8 cellular contexts compared by ENCODE assay signal in genomic region chr12:49368240-49368600, GRCh38. TPM values are rescaled to one million over a fixed set of nuclear protein-coding genes. Genes with fewer than 3 reads are reported as not detected.
DNase-seq lines count a peak whose midpoint lies in the region; ATAC-seq, FAIRE-seq and TF ChIP-seq lines count a peak whose summit lies in the region.

No MANE protein-coding gene starts in this region.

- H3K4me1 ChIP-seq in keratinocyte (ENCODE audit: control insufficient read depth, extremely low read depth, insufficient read depth, low read length) (peaks cover 33% of the 10 kb centered on the region), tibial nerve (peaks cover 0 to 34% (median 12%) of the 10 kb centered on the region in 4 donors)

- H3K27ac ChIP-seq in keratinocyte (ENCODE audit: control insufficient read depth, insufficient read depth, low read length) (peak overlapping the region; percentile 91), tibial nerve (peak overlapping the region in 2 of 4 donors; percentile 92 to 96)

- H3K4me1 Mint-ChIP-seq in activated T-cell treated with anti-CD3 and anti-CD28 coated beads, Interleukin-2, amount 50 U/mL, for 72 hours (ENCODE audit: low read depth), result peaks cover 46% of the 10 kb centered on the region
- peaks cover 34% of the 10 kb centered on the region for H3K4me1 Mint-ChIP-seq in activated naive CD8-positive, alpha-beta T cell treated with anti-CD3 and anti-CD28 coated beads for 36 hours

- TF ChIP-seq POLR2A in tibial nerve (IDR thresholded peaks at IDR 0.05), result no peak

- H3K4me3 ChIP-seq in keratinocyte (ENCODE audit: control insufficient read depth in 2 of 3, extremely low read depth in 1 of 3, insufficient read depth in 2 of 3, low read depth in 1 of 3, low read length in 3 of 3), result peak overlapping the region; percentile 78 to 97 (median 91)
- H3K4me3 ChIP-seq in tibial nerve, result peak overlapping the region in 3 of 4 donors; percentile 74 to 98 (median 80)

- H3K9me1 ChIP-seq in keratinocyte (ENCODE audit: control insufficient read depth, extremely low read depth, insufficient read depth, low read length), result no peaks in the 10 kb centered on the region

- H3K27me3 Mint-ChIP-seq in activated T-cell treated with anti-CD3 and anti-CD28 coated beads, Interleukin-2, amount 50 U/mL, for 72 hours (ENCODE audit: low read depth), result no peaks in the 10 kb centered on the region
- H3K27me3 Mint-ChIP-seq in activated naive CD8-positive, alpha-beta T cell treated with anti-CD3 and anti-CD28 coated beads for 36 hours, result no peaks in the 10 kb centered on the region

- no peaks in the 10 kb centered on the region for H3K9me3 Mint-ChIP-seq in activated T-cell treated with anti-CD3 and anti-CD28 coated beads, Interleukin-2, amount 50 U/mL, for 72 hours
- no peaks in the 10 kb centered on the region for H3K9me3 Mint-ChIP-seq in activated naive CD8-positive, alpha-beta T cell treated with anti-CD3 and anti-CD28 coated beads for 36 hours

- peak overlapping the region; percentile 73 for H2AFZ ChIP-seq in keratinocyte (ENCODE audit: control insufficient read depth, low read length)

- peak overlapping the region; percentile 84 to 86 for H3K4me3 Mint-ChIP-seq in activated T-cell treated with anti-CD3 and anti-CD28 coated beads, Interleukin-2, amount 50 U/mL, for 72 hours
- H3K4me3 Mint-ChIP-seq in activated naive CD8-positive, alpha-beta T cell treated with anti-CD3 and anti-CD28 coated beads for 36 hours, result peak overlapping the region; percentile 88

- FAIRE-seq in keratinocyte (lab: Jason Lieb, UNC), result no peak

- WGBS in tibial nerve, 2 donors, result 18 to 31% methylated on average over 3 of the region's 3 CpGs

- dilution Hi-C loops in keratinocyte (cut with MboI; ENCODE audit: extremely low pct_ligation_motif_present, low sequenced_read_pairs), result no loop called here

- H3K79me2 ChIP-seq in keratinocyte (ENCODE audit: control insufficient read depth, insufficient read depth, low read length), result peaks cover 62% of the 10 kb centered on the region

- H3K36me3 ChIP-seq in keratinocyte (ENCODE audit: control insufficient read depth in 2 of 2, extremely low read depth in 1 of 2, insufficient read depth in 2 of 2, low read length in 2 of 2), result peaks cover 2% of the 10 kb centered on the region in 2 experiments
- H3K36me3 ChIP-seq in tibial nerve, result no peaks in the 10 kb centered on the region

- no peak for ATAC-seq in activated T-cell treated with anti-CD3 and anti-CD28 coated beads, Interleukin-2, amount 50 U/mL, for 72 hours (replicated peaks in 1 of 2)
- no peak for ATAC-seq in HG03457 (IDR thresholded peaks at IDR 0.05; ENCODE audit: unreplicated experiment)
- ATAC-seq in GM19463 (IDR thresholded peaks at IDR 0.05; ENCODE audit: unreplicated experiment), result no peak

- no peak for TF ChIP-seq EP300 in tibial nerve (IDR thresholded peaks at IDR 0.05)

- H4K20me1 ChIP-seq in keratinocyte (ENCODE audit: control insufficient read depth, extremely low read depth, insufficient read depth, low read length), result no peaks in the 10 kb centered on the region

- peak overlapping the region; percentile 38 for H3K27ac Mint-ChIP-seq in activated T-cell treated with anti-CD3 and anti-CD28 coated beads, Interleukin-2, amount 50 U/mL, for 72 hours
- H3K27ac Mint-ChIP-seq in activated naive CD8-positive, alpha-beta T cell treated with anti-CD3 and anti-CD28 coated beads for 36 hours, result no peak overlapping the region

- H3K9ac ChIP-seq in keratinocyte (ENCODE audit: control insufficient read depth, extremely low read depth, insufficient read depth, low read length), result peak overlapping the region; percentile 96

- H3K27me3 ChIP-seq in keratinocyte (ENCODE audit: control insufficient read depth, extremely low read depth, insufficient read depth, low read length) (no peaks in the 10 kb centered on the region), tibial nerve (no peaks in the 10 kb centered on the region)

- H3K4me2 ChIP-seq in keratinocyte (ENCODE audit: control insufficient read depth, extremely low read depth, insufficient read depth, low read depth, low read length), result peak overlapping the region; percentile 73

- no peaks in the 10 kb centered on the region for H3K9me3 ChIP-seq in keratinocyte (ENCODE audit: control insufficient read depth, low read depth, low read length)
- no peaks in the 10 kb centered on the region for H3K9me3 ChIP-seq in tibial nerve

- TF ChIP-seq CTCF in keratinocyte (optimal IDR thresholded peaks at IDR 0.05 in 1 of 3, IDR thresholded peaks at IDR 0.05 in 1 of 3, conservative IDR thresholded peaks at IDR 0.05 in 1 of 3; ENCODE audit: extremely low read depth in 1 of 3, insufficient read depth in 2 of 3, low read length in 3 of 3) (no peak), tibial nerve (IDR thresholded peaks at IDR 0.05) (no peak)

- DNase-seq in activated T-cell treated with anti-CD3 and anti-CD28 coated beads, Interleukin-2, amount 50 U/mL, for 72 hours, result no peak
- no peak for DNase-seq in activated T-cell treated with anti-CD3 and anti-CD28 coated beads, Interleukin-2, amount 50 U/mL, for 1 hour
- no peak for DNase-seq in activated naive CD8-positive, alpha-beta T cell treated with anti-CD3 and anti-CD28 coated beads for 36 hours
- DNase-seq in keratinocyte (ENCODE audit: low read depth, low spot score) (no peak), tibial nerve (ENCODE audit: low spot score in 2 of 2) (no peak), SIG-M5 treated with dmso at 0.1 percent for 504 hours (lab: John Stamatoyannopoulos, UW; ENCODE audit: unreplicated experiment) (no peak)

- no peaks in the 10 kb centered on the region for H3K36me3 Mint-ChIP-seq in activated T-cell treated with anti-CD3 and anti-CD28 coated beads, Interleukin-2, amount 50 U/mL, for 72 hours (ENCODE audit: insufficient read depth in 2 of 2)
- peaks cover 4% of the 10 kb centered on the region for H3K36me3 Mint-ChIP-seq in activated naive CD8-positive, alpha-beta T cell treated with anti-CD3 and anti-CD28 coated beads for 36 hours

RNA-seq across cellular contexts. Expression of gene SPATS2, which starts 1.0 kb away (rescaled TPM):
- 10 to 100 TPM; 12.3 to 16.4 TPM for total RNA-seq in activated T-cell treated with anti-CD3 and anti-CD28 coated beads, Interleukin-2, amount 50 U/mL, for 72 hours
- total RNA-seq in activated naive CD8-positive, alpha-beta T cell treated with anti-CD3 and anti-CD28 coated beads for 36 hours, result 1 to 10 TPM; 8.5 to 9.1 TPM
- 46.2 to 51.3 TPM (median 47.9 TPM) in 3 replicates for polyA plus RNA-seq in keratinocyte
- 26.2 TPM for polyA plus RNA-seq in keratinocyte (2011; ENCODE audit: low read depth)
- 46.1 and 75.1 TPM in 2 replicates for polyA plus RNA-seq in keratinocyte (2011; cell fraction: cytosol; rRNA removed)
- polyA plus RNA-seq in keratinocyte (2011; cell fraction: nucleus; rRNA removed), result 54.4 and 55.0 TPM in 2 replicates
- polyA plus RNA-seq in keratinocyte (2012; ENCODE audit: low replicate concordance), result 13.2 and 32.0 TPM in 2 replicates
- 45.5 to 79.7 TPM (median 46.4 TPM) in 3 replicates for polyA minus RNA-seq in keratinocyte
- polyA minus RNA-seq in keratinocyte (2011; cell fraction: cytosol; rRNA and poly(A)+ RNA removed), result 50.5 TPM
- polyA minus RNA-seq in keratinocyte (2011; cell fraction: nucleus; rRNA and poly(A)+ RNA removed), result 39.5 and 62.9 TPM in 2 replicates
- total RNA-seq in tibial nerve, result 10 to 100 TPM in 2 of 4 donors, 1 to 10 TPM in 2; 5.9 to 14.7 (median 9.8) TPM

RNA-seq across cellular contexts. Expression of gene DNAJC22, which starts 21.5 kb away (rescaled TPM):
- total RNA-seq in activated T-cell treated with anti-CD3 and anti-CD28 coated beads, Interleukin-2, amount 50 U/mL, for 72 hours, result under 1 TPM in 1 of 2 donors, not detected in 1; 0.05 TPM
- total RNA-seq in activated naive CD8-positive, alpha-beta T cell treated with anti-CD3 and anti-CD28 coated beads for 36 hours, result not detected
- 0.03 to 0.04 TPM in 2 of 3 replicates, not detected in the other for polyA plus RNA-seq in keratinocyte
- not detected for polyA plus RNA-seq in keratinocyte (2011; ENCODE audit: low read depth)
- not detected in 2 replicates for polyA plus RNA-seq in keratinocyte (2011; cell fraction: cytosol; rRNA removed)
- polyA plus RNA-seq in keratinocyte (2011; cell fraction: nucleus; rRNA removed), result not detected in 2 replicates
- 0.02 TPM in 1 of 2 replicates, not detected in the other for polyA plus RNA-seq in keratinocyte (2012; ENCODE audit: low replicate concordance)
- polyA minus RNA-seq in keratinocyte, result not detected in 3 replicates
- polyA minus RNA-seq in keratinocyte (2011; cell fraction: cytosol; rRNA and poly(A)+ RNA removed), result not detected
- polyA minus RNA-seq in keratinocyte (2011; cell fraction: nucleus; rRNA and poly(A)+ RNA removed), result not detected in 2 replicates
- total RNA-seq in tibial nerve, result not detected

RNA-seq across cellular contexts. Expression of gene C1QL4, which starts 31.2 kb away (rescaled TPM):
- total RNA-seq in activated T-cell treated with anti-CD3 and anti-CD28 coated beads, Interleukin-2, amount 50 U/mL, for 72 hours, result under 1 TPM in 1 of 2 donors, not detected in 1; 0.12 TPM
- total RNA-seq in activated naive CD8-positive, alpha-beta T cell treated with anti-CD3 and anti-CD28 coated beads for 36 hours, result not detected
- polyA plus RNA-seq in keratinocyte, result 0.07 to 0.10 TPM (median 0.09 TPM) in 3 replicates
- not detected for polyA plus RNA-seq in keratinocyte (2011; ENCODE audit: low read depth)
- 0.08 TPM in 1 of 2 replicates, not detected in the other for polyA plus RNA-seq in keratinocyte (2011; cell fraction: cytosol; rRNA removed)
- 0.10 and 0.12 TPM in 2 replicates for polyA plus RNA-seq in keratinocyte (2011; cell fraction: nucleus; rRNA removed)
- 0.38 TPM in 1 of 2 replicates, not detected in the other for polyA plus RNA-seq in keratinocyte (2012; ENCODE audit: low replicate concordance)
- not detected in 3 replicates for polyA minus RNA-seq in keratinocyte
- polyA minus RNA-seq in keratinocyte (2011; cell fraction: cytosol; rRNA and poly(A)+ RNA removed), result not detected
- polyA minus RNA-seq in keratinocyte (2011; cell fraction: nucleus; rRNA and poly(A)+ RNA removed), result not detected in 2 replicates
- not detected for total RNA-seq in tibial nerve

RNA-seq across cellular contexts. Expression of gene TROAP, which starts 45.2 kb away (rescaled TPM):
- 10 to 100 TPM; 63.8 to 77.9 TPM for total RNA-seq in activated T-cell treated with anti-CD3 and anti-CD28 coated beads, Interleukin-2, amount 50 U/mL, for 72 hours
- total RNA-seq in activated naive CD8-positive, alpha-beta T cell treated with anti-CD3 and anti-CD28 coated beads for 36 hours, result 10 to 100 TPM; 56.6 to 59.7 TPM
- 1.7 to 14.1 TPM (median 12.7 TPM) in 3 replicates for polyA plus RNA-seq in keratinocyte
- not detected for polyA plus RNA-seq in keratinocyte (2011; ENCODE audit: low read depth)
- polyA plus RNA-seq in keratinocyte (2011; cell fraction: cytosol; rRNA removed), result 3.6 and 4.6 TPM in 2 replicates
- polyA plus RNA-seq in keratinocyte (2011; cell fraction: nucleus; rRNA removed), result 5.6 and 6.0 TPM in 2 replicates
- polyA plus RNA-seq in keratinocyte (2012; ENCODE audit: low replicate concordance), result 0.21 and 13.6 TPM in 2 replicates
- polyA minus RNA-seq in keratinocyte, result 1.7 to 20.5 TPM (median 5.5 TPM) in 3 replicates
- 4.0 TPM for polyA minus RNA-seq in keratinocyte (2011; cell fraction: cytosol; rRNA and poly(A)+ RNA removed)
- 1.8 and 4.6 TPM in 2 replicates for polyA minus RNA-seq in keratinocyte (2011; cell fraction: nucleus; rRNA and poly(A)+ RNA removed)
- total RNA-seq in tibial nerve, result 1 to 10 TPM in 2 of 4 donors, under 1 TPM in 1, not detected in 1; 0.30 to 6.5 (median 3.1) TPM
